In the genomic region with DNA sequence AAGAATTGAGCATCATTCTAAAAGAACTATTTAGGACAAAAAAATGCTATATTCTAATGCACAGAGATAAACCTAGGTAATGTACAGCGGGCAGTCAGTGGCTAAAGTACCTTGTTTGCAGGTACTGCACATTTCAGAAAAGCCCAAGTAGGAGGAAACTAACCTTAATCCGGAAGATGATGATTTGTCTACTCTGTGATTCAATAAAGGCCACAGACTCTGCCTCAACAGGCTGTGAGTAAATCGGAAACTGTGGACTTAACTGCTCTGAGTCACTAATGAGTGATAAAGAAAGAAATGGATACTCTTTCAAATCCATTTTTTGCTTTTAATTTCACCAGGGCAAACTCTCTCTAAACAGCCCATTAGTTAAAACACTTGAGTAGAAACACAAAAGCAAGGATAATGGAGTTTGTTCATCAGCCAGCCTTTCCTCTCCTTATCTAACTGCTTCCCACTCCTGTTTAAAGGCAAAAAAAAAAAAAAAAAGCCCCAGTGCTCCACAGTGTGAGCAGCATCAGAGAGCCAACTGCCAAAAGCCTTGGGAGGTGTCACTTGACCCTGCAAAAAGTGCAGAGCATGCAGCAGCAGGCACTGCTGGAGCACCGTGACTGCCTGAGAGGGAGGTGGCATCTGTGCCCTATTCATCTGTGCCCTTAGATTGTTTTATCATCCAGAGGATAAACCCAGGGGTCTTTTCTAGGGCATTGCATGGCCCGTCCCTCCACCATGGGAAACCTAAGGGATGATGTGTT, we compare ENCODE assay signal across 2 cellular contexts.
TF ChIP-seq lines count a peak whose summit lies in the region.

No MANE protein-coding gene starts in this region.

TF ChIP-seq in IMR-90, 13 proteins besides CTCF, POLR2A, EP300 and RAD21:
- TF ChIP-seq MAZ (IDR thresholded peaks at IDR 0.05; ENCODE audit: borderline replicate concordance, low read depth, low read length) (no peak), NFE2L2 (IDR thresholded peaks at IDR 0.05; ENCODE audit: low read depth, low read length) (no peak), CEBPB (IDR thresholded peaks at IDR 0.05; ENCODE audit: low read depth, low read length) (no peak), MXI1 (IDR thresholded peaks at IDR 0.05; ENCODE audit: borderline replicate concordance, low read depth, low read length) (no peak), RFX5 (IDR thresholded peaks at IDR 0.05; ENCODE audit: low read depth, low read length) (no peak), BHLHE40 (IDR thresholded peaks at IDR 0.05; ENCODE audit: low read depth, low read length) (no peak), RCOR1 (IDR thresholded peaks at IDR 0.05; ENCODE audit: insufficient replicate concordance, low read length) (no peak), CHD1 (IDR thresholded peaks at IDR 0.05; ENCODE audit: low read depth, low read length) (no peak), FOS (IDR thresholded peaks at IDR 0.05; ENCODE audit: low read depth, low read length) (no peak), MAFK (IDR thresholded peaks at IDR 0.05; ENCODE audit: low read depth, low read length) (no peak), SMC3 (IDR thresholded peaks at IDR 0.05; ENCODE audit: low read depth, low read length) (no peak)
- TF ChIP-seq, protein P1, sequence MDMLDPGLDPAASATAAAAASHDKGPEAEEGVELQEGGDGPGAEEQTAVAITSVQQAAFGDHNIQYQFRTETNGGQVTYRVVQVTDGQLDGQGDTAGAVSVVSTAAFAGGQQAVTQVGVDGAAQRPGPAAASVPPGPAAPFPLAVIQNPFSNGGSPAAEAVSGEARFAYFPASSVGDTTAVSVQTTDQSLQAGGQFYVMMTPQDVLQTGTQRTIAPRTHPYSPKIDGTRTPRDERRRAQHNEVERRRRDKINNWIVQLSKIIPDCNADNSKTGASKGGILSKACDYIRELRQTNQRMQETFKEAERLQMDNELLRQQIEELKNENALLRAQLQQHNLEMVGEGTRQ (IDR thresholded peaks at IDR 0.05; ENCODE audit: low read depth, low read length), result no peak
- TF ChIP-seq, protein P2, sequence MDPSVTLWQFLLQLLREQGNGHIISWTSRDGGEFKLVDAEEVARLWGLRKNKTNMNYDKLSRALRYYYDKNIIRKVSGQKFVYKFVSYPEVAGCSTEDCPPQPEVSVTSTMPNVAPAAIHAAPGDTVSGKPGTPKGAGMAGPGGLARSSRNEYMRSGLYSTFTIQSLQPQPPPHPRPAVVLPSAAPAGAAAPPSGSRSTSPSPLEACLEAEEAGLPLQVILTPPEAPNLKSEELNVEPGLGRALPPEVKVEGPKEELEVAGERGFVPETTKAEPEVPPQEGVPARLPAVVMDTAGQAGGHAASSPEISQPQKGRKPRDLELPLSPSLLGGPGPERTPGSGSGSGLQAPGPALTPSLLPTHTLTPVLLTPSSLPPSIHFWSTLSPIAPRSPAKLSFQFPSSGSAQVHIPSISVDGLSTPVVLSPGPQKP (IDR thresholded peaks at IDR 0.05; ENCODE audit: borderline replicate concordance, low read depth, low read length), result no peak

TF ChIP-seq in H1, 55 proteins besides CTCF, POLR2A, EP300 and RAD21 (continued from another document):
- TF ChIP-seq, protein P3, sequence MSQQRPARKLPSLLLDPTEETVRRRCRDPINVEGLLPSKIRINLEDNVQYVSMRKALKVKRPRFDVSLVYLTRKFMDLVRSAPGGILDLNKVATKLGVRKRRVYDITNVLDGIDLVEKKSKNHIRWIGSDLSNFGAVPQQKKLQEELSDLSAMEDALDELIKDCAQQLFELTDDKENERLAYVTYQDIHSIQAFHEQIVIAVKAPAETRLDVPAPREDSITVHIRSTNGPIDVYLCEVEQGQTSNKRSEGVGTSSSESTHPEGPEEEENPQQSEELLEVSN (IDR thresholded peaks at IDR 0.05), result no peak
- no peak for TF ChIP-seq SIX5 (IDR thresholded peaks at IDR 0.05; ENCODE audit: low read depth, low read length)
- no peak for TF ChIP-seq HDAC2 (IDR thresholded peaks at IDR 0.05; ENCODE audit: borderline replicate concordance in 1 of 2, low read depth in 2 of 2, low read length in 2 of 2)
- TF ChIP-seq, protein P1 (IDR thresholded peaks at IDR 0.05; ENCODE audit: low read length), result no peak
- TF ChIP-seq SIRT6 (IDR thresholded peaks at IDR 0.05; ENCODE audit: low read length), result no peak
- TF ChIP-seq JUND (IDR thresholded peaks at IDR 0.05; ENCODE audit: low read length), result no peak
- TF ChIP-seq, protein P4, sequence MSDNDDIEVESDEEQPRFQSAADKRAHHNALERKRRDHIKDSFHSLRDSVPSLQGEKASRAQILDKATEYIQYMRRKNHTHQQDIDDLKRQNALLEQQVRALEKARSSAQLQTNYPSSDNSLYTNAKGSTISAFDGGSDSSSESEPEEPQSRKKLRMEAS (IDR thresholded peaks at IDR 0.05), result no peak
- no peak for TF ChIP-seq BRCA1 (IDR thresholded peaks at IDR 0.05; ENCODE audit: low read depth, low read length)
- TF ChIP-seq CTBP2 (IDR thresholded peaks at IDR 0.05; ENCODE audit: borderline replicate concordance, insufficient read depth, insufficient read length, low read length), result no peak
- no peak for TF ChIP-seq BCL11A (IDR thresholded peaks at IDR 0.05; ENCODE audit: low read depth in 2 of 2, low read length in 2 of 2)
- no peak for TF ChIP-seq KDM4A (IDR thresholded peaks at IDR 0.05; ENCODE audit: low read depth, low read length, severe bottlenecking)
- TF ChIP-seq GTF2F1 (IDR thresholded peaks at IDR 0.05; ENCODE audit: borderline replicate concordance, low read depth, low read length), result no peak
- TF ChIP-seq, protein P5, sequence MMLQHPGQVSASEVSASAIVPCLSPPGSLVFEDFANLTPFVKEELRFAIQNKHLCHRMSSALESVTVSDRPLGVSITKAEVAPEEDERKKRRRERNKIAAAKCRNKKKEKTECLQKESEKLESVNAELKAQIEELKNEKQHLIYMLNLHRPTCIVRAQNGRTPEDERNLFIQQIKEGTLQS (IDR thresholded peaks at IDR 0.05; ENCODE audit: insufficient read depth, low read depth, low read length), result no peak
- no peak for TF ChIP-seq ZNF274 (IDR thresholded peaks at IDR 0.05; ENCODE audit: borderline replicate concordance, extremely low read depth, low read length)
- no peak for TF ChIP-seq JUN (IDR thresholded peaks at IDR 0.05; ENCODE audit: low read depth, low read length)
